Comparison of ENCODE assay signal across 6 cellular contexts in the genomic region with DNA sequence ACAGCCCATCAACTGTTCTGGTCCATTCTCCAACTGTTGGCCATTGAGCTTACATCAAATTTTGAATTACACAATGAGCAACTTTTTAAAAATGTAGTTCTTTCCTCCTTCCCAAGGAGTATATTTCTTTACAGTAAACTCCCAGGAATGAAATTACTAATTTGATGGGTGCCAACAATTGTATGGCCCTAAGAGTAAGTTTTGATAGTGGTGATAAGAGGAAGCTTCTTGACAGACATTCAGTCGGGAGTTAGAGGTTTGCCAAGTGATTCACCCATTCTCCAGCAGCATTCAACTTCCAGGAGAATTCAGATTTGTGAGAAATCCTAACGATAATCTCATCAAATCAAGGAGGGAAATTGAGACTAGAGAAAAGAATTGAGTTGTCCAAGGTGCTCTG.
"Had no signal": no experiment of that assay in that cellular context is flagged by ENCODE, and none has a peak within 500 bp of the region (broad histone marks: within the 10 kb centered on the region; RNA-seq: fewer than 3 reads in every experiment).

No MANE protein-coding gene starts in this region.

- H3K4me3 ChIP-seq: GM23338, K562 had no signal

- H2AFZ ChIP-seq: GM23338 had no signal

- H3K4me2 ChIP-seq: GM23338 had no signal

- ATAC-seq: GM23338, K562 had no signal

- DNase-seq: H9, HCEC 1CT, IMR-90, KG1 had no signal
